In the genomic region with DNA sequence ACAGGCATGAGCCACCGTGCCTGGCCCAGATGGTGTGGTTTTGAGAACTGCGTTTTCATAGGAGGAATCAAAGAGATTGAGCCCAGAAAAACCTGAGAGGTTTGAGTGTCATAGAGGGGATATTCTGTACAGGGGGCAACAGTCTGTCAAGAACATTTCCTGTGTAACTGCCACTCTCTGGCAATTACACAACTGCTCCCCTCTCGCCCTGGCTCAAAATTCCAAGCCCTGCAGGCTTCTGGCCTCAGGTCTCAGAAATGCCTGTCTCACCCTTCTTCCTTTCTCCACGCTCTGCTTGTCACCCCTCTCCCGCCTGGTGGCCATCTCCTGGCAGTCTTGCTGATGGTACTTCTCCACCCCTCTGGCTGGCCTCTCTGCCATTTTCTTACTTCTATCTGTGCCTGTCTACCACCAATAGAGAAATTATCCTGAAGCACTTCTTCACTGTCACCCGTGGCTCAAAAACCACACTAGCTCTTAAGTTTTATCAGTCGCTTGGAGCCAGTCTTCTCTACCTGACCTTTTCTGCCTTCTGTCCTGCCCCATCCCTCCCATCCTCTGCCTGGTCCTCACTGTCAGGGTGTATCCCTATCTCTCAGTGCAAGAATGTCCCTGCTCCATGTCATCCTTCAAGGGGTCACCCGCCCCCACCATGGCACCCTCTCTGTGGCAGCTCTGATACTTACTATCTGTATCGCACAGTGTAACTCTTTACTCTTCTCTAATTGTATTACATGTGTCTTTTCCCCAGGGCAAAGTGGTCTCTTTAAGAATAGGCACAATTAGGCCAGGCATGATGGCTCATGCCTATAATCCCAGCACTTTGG, we compare ENCODE assay signal across 13 cellular contexts. TPM values are rescaled to one million over a fixed set of nuclear protein-coding genes. Genes with fewer than 3 reads are reported as not detected.
A peak's percentile ranks its signal among the peaks of the same experiment; 100 is the strongest.
DNase-seq lines count a peak whose midpoint lies in the region; ATAC-seq, FAIRE-seq and TF ChIP-seq lines count a peak whose summit lies in the region.
"Had no signal": no experiment of that assay in that cellular context is flagged by ENCODE, and none has a peak within 500 bp of the region (broad histone marks: within the 10 kb centered on the region; RNA-seq: fewer than 3 reads in every experiment).

No MANE protein-coding gene starts in this region.

- H3K9me3 ChIP-seq in right lobe of liver (no peaks in the 10 kb centered on the region), stomach smooth muscle (ENCODE audit: control insufficient read depth in 2 of 2, low read length in 2 of 2) (no peaks in the 10 kb centered on the region)

- peak; percentile 39 for DNase-seq in SIG-M5 treated with dmso at 0.1 percent for 504 hours (lab: John Stamatoyannopoulos, UW; ENCODE audit: unreplicated experiment)
- DNase-seq in SIG-M5 (lab: John Stamatoyannopoulos, UW): no peak
- peak; percentile 27 for DNase-seq in UCSD-AML1 (lab: John Stamatoyannopoulos, UW; ENCODE audit: unreplicated experiment)
- no peak for DNase-seq in right lobe of liver
- DNase-seq in COR-L47 (lab: John Stamatoyannopoulos, UW): no peak
- DNase-seq in GM19239 (ENCODE audit: insufficient read length, low spot score): no peak
- DNase-seq in T-helper 2 cell: no peak
- DNase-seq: 8988T, DMS79 treated with DMSO at 0.1 percent for 48 hours, midbrain, NCI-H187, T1000 had no signal

- 65% methylated on average over 8 of the region's 9 CpGs for WGBS in right lobe of liver (ENCODE audit: insufficient coverage, low coverage, low lambda C conversion rate, missing lambda C conversion rate)

- H3K27me3 ChIP-seq in right lobe of liver: no peaks in the 10 kb centered on the region
- H3K27me3 ChIP-seq in stomach smooth muscle (ENCODE audit: control insufficient read depth in 1 of 2, insufficient read depth in 2 of 2, low read length in 2 of 2): no peaks in the 10 kb centered on the region

- intact Hi-C loops in right lobe of liver (cut with DNase I): no loop called here

- no peak for TF ChIP-seq POLR2A in right lobe of liver (IDR thresholded peaks at IDR 0.05)

- no peak overlapping the region for H3K4me3 ChIP-seq in right lobe of liver
- H3K4me3 ChIP-seq in stomach smooth muscle (ENCODE audit: low read length in 2 of 2): no peak overlapping the region

- no peak for TF ChIP-seq CTCF in right lobe of liver (IDR thresholded peaks at IDR 0.05)

- no peak for FAIRE-seq in GM19239 (lab: Jason Lieb, UNC)

- no peak overlapping the region for H3K9ac ChIP-seq in stomach smooth muscle (ENCODE audit: low read length in 2 of 2)

- H3K27ac ChIP-seq in right lobe of liver (peak overlapping the region; percentile 48 to 68 (median 65)), stomach smooth muscle (ENCODE audit: low read length) (peak overlapping the region; percentile 2)

- no peak for ATAC-seq in right lobe of liver

- H3K36me3 ChIP-seq in right lobe of liver: no peaks in the 10 kb centered on the region
- H3K36me3 ChIP-seq in stomach smooth muscle (ENCODE audit: control insufficient read depth in 2 of 2, insufficient read depth in 2 of 2, low read length in 2 of 2): no peaks in the 10 kb centered on the region

- peaks cover 2 to 60% (median 20%) of the 10 kb centered on the region in 4 donors for H3K4me1 ChIP-seq in right lobe of liver
- H3K4me1 ChIP-seq in stomach smooth muscle (ENCODE audit: control insufficient read depth, insufficient read depth, low read length): peaks cover 43% of the 10 kb centered on the region

RNA-seq across cellular contexts. Expression of a gene that starts 4.2 kb away (rescaled TPM):
- 10 to 100 TPM; 27.2 to 50.1 (median 34.7) TPM for total RNA-seq in right lobe of liver

RNA-seq across cellular contexts. Expression of a gene that starts 7.1 kb away (rescaled TPM):
- 100 to 1,000 TPM in 2 of 6 experiments, 10 to 100 TPM in 4; 54.5 to 123 (median 66.6) TPM for total RNA-seq in right lobe of liver

RNA-seq across cellular contexts. Expression of a gene that starts 11.0 kb away (rescaled TPM):
- 100 to 1,000 TPM in 1 of 6 experiments, 10 to 100 TPM in 5; 59.5 to 107 (median 74.5) TPM for total RNA-seq in right lobe of liver

RNA-seq across cellular contexts. Expression of a gene that starts 14.1 kb away (rescaled TPM):
- total RNA-seq in right lobe of liver: 10 to 100 TPM; 20.0 to 26.7 (median 21.9) TPM

RNA-seq across cellular contexts. Expression of a gene that starts 23.4 kb away (rescaled TPM):
- total RNA-seq in right lobe of liver: 10 to 100 TPM in 5 of 6 experiments, 1 to 10 TPM in 1; 7.6 to 22.7 (median 14.8) TPM

Comparison
In these comparisons a context has a peak if more than half of its experiments do, and no peak if none do; other contexts are left out.
1. DNase-seq: peak in SIG-M5 treated with dmso at 0.1 percent for 504 hours (single experiment) and UCSD-AML1 (single experiment); none in SIG-M5 (single experiment), right lobe of liver (0 of 3), COR-L47 (single experiment), GM19239 (single experiment) and T-helper 2 cell (0 of 5).